9 cellular contexts compared by ENCODE assay signal in genomic region chr6:87151786-87152527, GRCh38. TPM values are rescaled to one million over a fixed set of nuclear protein-coding genes. Genes with fewer than 3 reads are reported as not detected.
DNase-seq lines count a peak whose midpoint lies in the region; ATAC-seq and TF ChIP-seq lines count a peak whose summit lies in the region.
"Had no signal": no experiment of that assay in that cellular context is flagged by ENCODE, and none has a peak within 500 bp of the region (broad histone marks: within the 10 kb centered on the region; RNA-seq: fewer than 3 reads in every experiment).

No MANE protein-coding gene starts in this region.

- TF ChIP-seq CTCF in IMR-90 (conservative IDR thresholded peaks at IDR 0.05; ENCODE audit: low read depth, low read length) (no peak), left ventricle myocardium inferior (IDR thresholded peaks at IDR 0.05; ENCODE audit: borderline replicate concordance) (peak; percentile 38), prostate gland (IDR thresholded peaks at IDR 0.05) (peak in 1 of 4 experiments; percentile 12)

- H3K27ac ChIP-seq in IMR-90 (ENCODE audit: insufficient read depth, low read length) (peak overlapping the region; percentile 96), adipose tissue (ENCODE audit: low read depth, low read length) (peak overlapping the region; percentile 62), left ventricle myocardium inferior (replicated peaks) (peak overlapping the region; percentile 95), prostate gland (peak overlapping the region; percentile 85 to 92)

- no peak for TF ChIP-seq RAD21 in IMR-90 (IDR thresholded peaks at IDR 0.05; ENCODE audit: low read length)

- no peaks in the 10 kb centered on the region for H3K9me3 ChIP-seq in IMR-90 (ENCODE audit: control insufficient read depth, insufficient read depth, low read length)
- no peaks in the 10 kb centered on the region for H3K9me3 ChIP-seq in left ventricle myocardium inferior (replicated peaks)
- H3K9me3 ChIP-seq in prostate gland = no peaks in the 10 kb centered on the region

- DNase-seq in DMS 273 (lab: John Stamatoyannopoulos, UW; ENCODE audit: unreplicated experiment) = peak; percentile 86
- peak; percentile 31 for DNase-seq in IMR-90
- peak; percentile 34 to 76 (median 64) for DNase-seq in T-cell
- peak; percentile 71 for DNase-seq in left ventricle myocardium inferior
- peak; percentile 43 for DNase-seq in prostate gland (ENCODE audit: low spot score)
- DNase-seq in ureter (ENCODE audit: low spot score) = peak; percentile 71

- H3K79me1 ChIP-seq in IMR-90 (ENCODE audit: low read depth in 1 of 2, low read length in 2 of 2) = peaks cover 0 to 29% of the 10 kb centered on the region in 2 experiments; a peak in 2 of 4 replicates

- H2BK5ac ChIP-seq in IMR-90 (ENCODE audit: low read depth, low read length, poor library complexity, severe bottlenecking) = peak overlapping the region; percentile 86

- H2BK20ac ChIP-seq in IMR-90 (ENCODE audit: low read depth, low read length) = peak overlapping the region; percentile 13; the same call in 1 of the 2 replicates

- no TSS peak for BruUV-seq in IMR-90 (replicated peaks; lab: Mats Ljungman, UMichigan)

- H3K4me3 ChIP-seq in IMR-90 (ENCODE audit: insufficient read depth, low read depth, low read length) (peak overlapping the region; percentile 44), left ventricle myocardium inferior (peak overlapping the region; percentile 79), prostate gland (peak overlapping the region; percentile 49 to 53)

- peaks cover 13% of the 10 kb centered on the region for H4K20me1 ChIP-seq in IMR-90 (ENCODE audit: insufficient read depth, low read length)

- intact Hi-C loops in IMR-90 (cut with micrococcal nuclease) = loop anchor here (10.0 kb wide), 1 partner anchor 323 kb away; the partner anchor contains the start of gene SLC35A1
- intact Hi-C loops in left ventricle myocardium inferior (cut with micrococcal nuclease) = loop anchor here (10.0 kb wide), 1 partner anchor 63 kb away; no protein-coding TSS in a partner anchor
- intact Hi-C loops in prostate gland (cut with DNase I) = loop anchor here (5.0 to 10.0 kb wide), 2 partner anchors 435 to 553 kb away; partner anchors contain the start of genes AKIRIN2 and RARS2

- peak overlapping the region; percentile 95 to 99 for H4K8ac ChIP-seq in IMR-90 (ENCODE audit: low read depth in 2 of 2, low read length in 2 of 2)

- H3K36me3 ChIP-seq in IMR-90 (ENCODE audit: control insufficient read depth, insufficient read depth, low read length) (no peaks in the 10 kb centered on the region), left ventricle myocardium inferior (no peaks in the 10 kb centered on the region), prostate gland (no peaks in the 10 kb centered on the region)

- peak overlapping the region; percentile 58 for H3K56ac ChIP-seq in IMR-90 (ENCODE audit: extremely low read depth, insufficient read depth, low read length)

- peak overlapping the region; percentile 63 for H3K18ac ChIP-seq in IMR-90 (ENCODE audit: low read depth, low read length)

- H3K4me3 Mint-ChIP-seq in T-cell = peak overlapping the region; percentile 83 to 87 (median 83)

- H3K4me2 ChIP-seq in IMR-90 (ENCODE audit: low read depth, low read length) = peak overlapping the region; percentile 99

- peaks cover 2% of the 10 kb centered on the region for H3K36me3 Mint-ChIP-seq in T-cell

- H3K27ac Mint-ChIP-seq in T-cell = peak overlapping the region; percentile 96 to 97

- POLR2A ChIA-PET in IMR-90 (lab: Charles Lee; ENCODE audit: unreplicated experiment) = no interaction called here
- POLR2A ChIA-PET in T-cell (lab: Charles Lee) = interaction anchor here (0.5 to 0.7 kb wide), 2 partner anchors 14 to 1928 kb away, joined by 7 to 8 read pairs; partner anchors contain the start of gene PNRC1 (in 1 of the 2)

- peak overlapping the region; percentile 89 for H3K4ac ChIP-seq in IMR-90 (ENCODE audit: low read depth, low read length)

- dilution Hi-C loops in IMR-90 (cut with HindIII; ENCODE audit: low sequenced_read_pairs, unreplicated experiment) = no loop called here

- peak overlapping the region; percentile 97 for H4K5ac ChIP-seq in IMR-90 (ENCODE audit: low read depth, low read length)

- TF ChIP-seq POLR2A in IMR-90 (IDR thresholded peaks at IDR 0.05; ENCODE audit: low read depth, low read length) (no peak), prostate gland (IDR thresholded peaks at IDR 0.05) (peak; percentile 29)

- peak overlapping the region; percentile 94 for H2AFZ ChIP-seq in IMR-90 (replicated peaks; ENCODE audit: low read length, poor library complexity)

- H2AK9ac ChIP-seq in IMR-90 (replicated peaks; ENCODE audit: low read depth, low read length, poor library complexity) = peak overlapping the region; percentile 49

- H3K14ac ChIP-seq in IMR-90 (replicated peaks; ENCODE audit: low read depth, low read length) = peak overlapping the region; percentile 89

- WGBS in IMR-90 (ENCODE audit: extremely low coverage in 2 of 2, insufficient read length in 1 of 2), 2 experiments = 2% methylated on average over 29 of the region's 72 CpGs; no CpG with 5 or more reads in 1 of the 2 experiments
- WGBS in adipose tissue, 3 donors = 1% methylated on average over 70 to 72 of the region's 72 CpGs
- WGBS in prostate gland = under 1% methylated on average over 51 of the region's 72 CpGs

- H3K27me3 ChIP-seq in IMR-90 (ENCODE audit: control insufficient read depth, insufficient read depth, low read length) = no peaks in the 10 kb centered on the region
- no peaks in the 10 kb centered on the region for H3K27me3 ChIP-seq in left ventricle myocardium inferior (ENCODE audit: low read depth)
- H3K27me3 ChIP-seq in prostate gland (replicated peaks; ENCODE audit: insufficient read depth) = no peaks in the 10 kb centered on the region

- peaks cover 13% of the 10 kb centered on the region for H3K4me1 ChIP-seq in IMR-90 (ENCODE audit: control insufficient read depth, insufficient read depth, low read length)
- peaks cover 57% of the 10 kb centered on the region for H3K4me1 ChIP-seq in left ventricle myocardium inferior
- H3K4me1 ChIP-seq in prostate gland (replicated peaks) = no peaks in the 10 kb centered on the region

- ATAC-seq in GM21367 (IDR thresholded peaks at IDR 0.05; ENCODE audit: unreplicated experiment) (peak; percentile 26), IMR-90 (ENCODE audit: low read depth) (peak; percentile 19), T-cell (replicated peaks in 1 of 4) (peak; percentile 43 to 54 (median 51))

- H3K23ac ChIP-seq in IMR-90 (ENCODE audit: low read depth, low read length) = peak overlapping the region; percentile 90

- H3K9me3 Mint-ChIP-seq in T-cell = no peaks in the 10 kb centered on the region

- H2AK5ac ChIP-seq in IMR-90 (ENCODE audit: low read depth, low read length) = no peak overlapping the region

- H3K9me1 ChIP-seq in IMR-90 (ENCODE audit: insufficient read depth, low read length) = peaks cover 3% of the 10 kb centered on the region; the same call in 1 of the 2 replicates

- H3K27me3 Mint-ChIP-seq in T-cell = peaks cover 0 to under 1% of the 10 kb centered on the region in 2 donors

- CTCF ChIA-PET in IMR-90 (lab: Yijun Ruan, JAX) = no interaction called here
- CTCF ChIA-PET in T-cell (lab: Charles Lee) = no interaction called here

- peak overlapping the region; percentile 83 for H4K91ac ChIP-seq in IMR-90 (ENCODE audit: insufficient read depth, low read depth, low read length)

- peaks cover 37 to 42% (median 37%) of the 10 kb centered on the region in 3 donors for H3K4me1 Mint-ChIP-seq in T-cell

- peak overlapping the region; percentile 76 for H2BK120ac ChIP-seq in IMR-90 (ENCODE audit: low read depth, low read length)

- peak overlapping the region; percentile 96 for H3K9ac ChIP-seq in IMR-90 (ENCODE audit: low read depth, low read length)

- in situ Hi-C loops in IMR-90 (cut with MboI; ENCODE audit: low sequenced_read_pairs) = no loop called here

- H2BK15ac ChIP-seq in IMR-90 (ENCODE audit: low read depth, low read length) = peak overlapping the region; percentile 60; the same call in 2 of the 3 replicates

TF ChIP-seq in IMR-90, 13 proteins besides CTCF, POLR2A, EP300 and RAD21:
- TF ChIP-seq RFX5 (IDR thresholded peaks at IDR 0.05; ENCODE audit: low read depth, low read length) = no peak
- peak; percentile 50; the same call in 1 of the 2 replicates for TF ChIP-seq BHLHE40 (IDR thresholded peaks at IDR 0.05; ENCODE audit: low read depth, low read length)
- TF ChIP-seq SMC3 (IDR thresholded peaks at IDR 0.05; ENCODE audit: low read depth, low read length) = no peak
- TF ChIP-seq RCOR1 (IDR thresholded peaks at IDR 0.05; ENCODE audit: insufficient replicate concordance, low read length) = no peak

RNA-seq across cellular contexts. Expression of gene ZNF292, which starts 3.4 kb away (rescaled TPM):
- total RNA-seq in IMR-90 (2012; rRNA removed) = 28.3 and 36.9 TPM in 2 replicates
- 5.4 and 5.5 TPM in 2 replicates for polyA plus RNA-seq in IMR-90 (2012; rRNA removed)
- 0.36 and 0.55 TPM in 2 replicates for polyA plus RNA-seq in IMR-90 (2012; cell fraction: cytosol; rRNA removed)
- polyA plus RNA-seq in IMR-90 (2012; cell fraction: nucleus; rRNA removed; ENCODE audit: low replicate concordance) = 4.2 and 41.4 TPM in 2 replicates
- total RNA-seq in T-cell = 10 to 100 TPM; 57.7 to 81.5 (median 66.1) TPM
- polyA plus RNA-seq in adipose tissue = 1 to 10 TPM; 2.5 to 3.6 (median 3.3) TPM
- total RNA-seq in left ventricle myocardium inferior = 28.2 TPM
- 10 to 100 TPM; 28.0 to 49.0 TPM for total RNA-seq in prostate gland
- total RNA-seq in ureter = 84.1 TPM

RNA-seq across cellular contexts. Expression of gene CGA, which starts 57.1 kb away (rescaled TPM):
- total RNA-seq in IMR-90 (2012; rRNA removed) = not detected in 2 replicates
- polyA plus RNA-seq in IMR-90 (2012; rRNA removed) = 0.15 and 0.17 TPM in 2 replicates
- 0.13 and 0.24 TPM in 2 replicates for polyA plus RNA-seq in IMR-90 (2012; cell fraction: cytosol; rRNA removed)
- 0.16 TPM in 1 of 2 replicates, not detected in the other for polyA plus RNA-seq in IMR-90 (2012; cell fraction: nucleus; rRNA removed; ENCODE audit: low replicate concordance)
- total RNA-seq in T-cell = not detected
- under 1 TPM in 1 of 3 donors, not detected in 2; 0.08 TPM for polyA plus RNA-seq in adipose tissue
- not detected for total RNA-seq in left ventricle myocardium inferior
- 1 to 10 TPM in 1 of 2 donors, not detected in 1; 2.2 TPM for total RNA-seq in prostate gland
- total RNA-seq in ureter = not detected
- total RNA-seq: T-helper 1 cell treated with Interleukin-12 subunit alpha and Interleukin-12 subunit beta and Interleukin-4 antibody, amounts not matched to agents 30 ng/mL and 1 ng/mL, for 36 hours had no signal

Comparison
In these comparisons a context has a peak if more than half of its experiments do, and no peak if none do; other contexts are left out.
1. Peak in every context shown above with its lines: DNase-seq, ATAC-seq, H3K4me3 ChIP-seq and H3K27ac ChIP-seq.
2. DNase-seq: peak in every context shown above with its lines; median percentile 86 in DMS 273; 71 in left ventricle myocardium inferior; 71 in ureter; 64 in T-cell; 43 in prostate gland; 31 in IMR-90.